Comparison of ENCODE assay signal across 8 cellular contexts in genomic region chrX:2689773-2690666, GRCh38. TPM values are rescaled to one million over a fixed set of nuclear protein-coding genes. Genes with fewer than 3 reads are reported as not detected.
DNase-seq lines count a peak whose midpoint lies in the region; ATAC-seq lines count a peak whose summit lies in the region.

No MANE protein-coding gene starts in this region.

- peaks cover 14% of the 10 kb centered on the region for H3K27me3 Mint-ChIP-seq in T-helper 1 cell treated with Interleukin-12 subunit alpha and Interleukin-12 subunit beta and Interleukin-4 antibody, amounts not matched to agents 30 μg/mL and 1 μg/mL, for 36 hours (ENCODE audit: low read depth)
- H3K27me3 Mint-ChIP-seq in activated T-helper 17 cell treated with anti-CD3 and anti-CD28 coated beads, Interleukin-2, amount 50 U/mL, for 72 hours: no peaks in the 10 kb centered on the region
- H3K27me3 Mint-ChIP-seq in stimulated activated naive B cell treated with anti-CD40 and anti-IgM and Interleukin-4, amounts not matched to agents 10 μg/mL and 1 μg/mL and 100 μg/mL, for 72 hours: no peaks in the 10 kb centered on the region

- peaks cover 25% of the 10 kb centered on the region for H3K36me3 Mint-ChIP-seq in T-helper 1 cell treated with Interleukin-12 subunit alpha and Interleukin-12 subunit beta and Interleukin-4 antibody, amounts not matched to agents 30 μg/mL and 1 μg/mL, for 36 hours (ENCODE audit: low read depth)
- H3K36me3 Mint-ChIP-seq in activated T-helper 17 cell treated with anti-CD3 and anti-CD28 coated beads, Interleukin-2, amount 50 U/mL, for 72 hours (ENCODE audit: low read depth): peaks cover 32% of the 10 kb centered on the region
- peaks cover 1 to 7% of the 10 kb centered on the region in 2 donors for H3K36me3 Mint-ChIP-seq in stimulated activated naive B cell treated with anti-CD40 and anti-IgM and Interleukin-4, amounts not matched to agents 10 μg/mL and 1 μg/mL and 100 μg/mL, for 72 hours

- no peaks in the 10 kb centered on the region for H3K9me3 Mint-ChIP-seq in T-helper 1 cell treated with Interleukin-12 subunit alpha and Interleukin-12 subunit beta and Interleukin-4 antibody, amounts not matched to agents 30 μg/mL and 1 μg/mL, for 36 hours
- no peaks in the 10 kb centered on the region for H3K9me3 Mint-ChIP-seq in activated T-helper 17 cell treated with anti-CD3 and anti-CD28 coated beads, Interleukin-2, amount 50 U/mL, for 72 hours
- no peaks in the 10 kb centered on the region for H3K9me3 Mint-ChIP-seq in stimulated activated naive B cell treated with anti-CD40 and anti-IgM and Interleukin-4, amounts not matched to agents 10 μg/mL and 1 μg/mL and 100 μg/mL, for 72 hours

- H3K27ac Mint-ChIP-seq in T-helper 1 cell treated with Interleukin-12 subunit alpha and Interleukin-12 subunit beta and Interleukin-4 antibody, amounts not matched to agents 30 μg/mL and 1 μg/mL, for 36 hours: no peak overlapping the region
- H3K27ac Mint-ChIP-seq in activated T-helper 17 cell treated with anti-CD3 and anti-CD28 coated beads, Interleukin-2, amount 50 U/mL, for 72 hours: no peak overlapping the region
- no peak overlapping the region for H3K27ac Mint-ChIP-seq in stimulated activated naive B cell treated with anti-CD40 and anti-IgM and Interleukin-4, amounts not matched to agents 10 μg/mL and 1 μg/mL and 100 μg/mL, for 72 hours

- DNase-seq in T-helper 1 cell (no peak), left lobe of liver (ENCODE audit: low spot score) (peak; percentile 60)
- DNase-seq in stimulated activated naive B cell treated with anti-CD40 and anti-IgM and Interleukin-4, amounts not matched to agents 10 μg/mL and 1 μg/mL and 100 μg/mL, for 72 hours: no peak

- ATAC-seq in activated T-helper 17 cell treated with anti-CD3 and anti-CD28 coated beads, Interleukin-2, amount 50 U/mL, for 72 hours (replicated peaks): no peak
- ATAC-seq in left lobe of liver: peak; percentile 47
- ATAC-seq in stimulated activated naive B cell treated with anti-CD40 and anti-IgM and Interleukin-4, amounts not matched to agents 10 μg/mL and 1 μg/mL and 100 μg/mL, for 72 hours (replicated peaks): no peak
- no peak for ATAC-seq in GM19463 (IDR thresholded peaks at IDR 0.05; ENCODE audit: unreplicated experiment)
- ATAC-seq in HG02938 (IDR thresholded peaks at IDR 0.05; ENCODE audit: unreplicated experiment): no peak
- no peak for ATAC-seq in GM21717 (IDR thresholded peaks at IDR 0.05; ENCODE audit: unreplicated experiment)

- H3K4me3 Mint-ChIP-seq in T-helper 1 cell treated with Interleukin-12 subunit alpha and Interleukin-12 subunit beta and Interleukin-4 antibody, amounts not matched to agents 30 μg/mL and 1 μg/mL, for 36 hours: peak overlapping the region; percentile 82
- peak overlapping the region; percentile 85 for H3K4me3 Mint-ChIP-seq in activated T-helper 17 cell treated with anti-CD3 and anti-CD28 coated beads, Interleukin-2, amount 50 U/mL, for 72 hours
- H3K4me3 Mint-ChIP-seq in stimulated activated naive B cell treated with anti-CD40 and anti-IgM and Interleukin-4, amounts not matched to agents 10 μg/mL and 1 μg/mL and 100 μg/mL, for 72 hours: peak overlapping the region; percentile 66 to 91

- H3K4me1 Mint-ChIP-seq in T-helper 1 cell treated with Interleukin-12 subunit alpha and Interleukin-12 subunit beta and Interleukin-4 antibody, amounts not matched to agents 30 μg/mL and 1 μg/mL, for 36 hours (ENCODE audit: low read depth): peaks cover 25% of the 10 kb centered on the region
- peaks cover 10% of the 10 kb centered on the region for H3K4me1 Mint-ChIP-seq in activated T-helper 17 cell treated with anti-CD3 and anti-CD28 coated beads, Interleukin-2, amount 50 U/mL, for 72 hours
- peaks cover 20 to 42% of the 10 kb centered on the region in 2 donors for H3K4me1 Mint-ChIP-seq in stimulated activated naive B cell treated with anti-CD40 and anti-IgM and Interleukin-4, amounts not matched to agents 10 μg/mL and 1 μg/mL and 100 μg/mL, for 72 hours

RNA-seq across cellular contexts. Expression of gene CD99, which starts 1.1 kb away (rescaled TPM):
- 100 to 1,000 TPM; 157 to 231 TPM for total RNA-seq in activated T-helper 17 cell treated with anti-CD3 and anti-CD28 coated beads, Interleukin-2, amount 50 U/mL, for 72 hours
- total RNA-seq in left lobe of liver: 152 TPM
